Comparison of ENCODE assay signal across 19 cellular contexts in the genomic region with DNA sequence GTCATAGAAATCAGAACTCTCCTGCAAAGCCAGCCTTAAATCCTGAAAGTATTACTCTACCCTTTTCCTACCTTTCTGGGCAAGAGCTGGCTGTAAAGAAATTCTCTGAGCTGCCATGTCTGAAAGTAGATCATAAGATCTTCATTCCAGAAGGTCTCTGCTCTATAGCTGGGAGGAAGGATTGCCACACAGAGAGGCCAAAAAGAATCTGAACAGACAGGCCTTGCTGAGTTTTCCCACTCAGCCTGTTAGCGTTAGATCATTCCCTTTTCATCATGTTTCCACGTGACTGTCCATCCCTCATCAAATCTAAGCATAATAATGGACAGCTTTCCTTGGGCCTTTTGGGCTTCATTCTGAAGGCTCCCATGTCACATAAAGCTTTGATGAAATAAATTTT. TPM values are rescaled to one million over a fixed set of nuclear protein-coding genes. Genes with fewer than 3 reads are reported as not detected.
DNase-seq lines count a peak whose midpoint lies in the region; FAIRE-seq and TF ChIP-seq lines count a peak whose summit lies in the region.
"Had no signal": no experiment of that assay in that cellular context is flagged by ENCODE, and none has a peak within 500 bp of the region (broad histone marks: within the 10 kb centered on the region; RNA-seq: fewer than 3 reads in every experiment).

No MANE protein-coding gene starts in this region.

- H3K9me2 ChIP-seq in PC-9 (ENCODE audit: insufficient read depth) (no peaks in the 10 kb centered on the region), hepatocyte (replicated peaks; ENCODE audit: insufficient read depth) (no peaks in the 10 kb centered on the region)

- H3K79me2 ChIP-seq in PC-9 (ENCODE audit: low read depth) (no peaks in the 10 kb centered on the region), neural progenitor cell (ENCODE audit: low read depth) (no peaks in the 10 kb centered on the region), smooth muscle cell (ENCODE audit: low read depth) (no peaks in the 10 kb centered on the region), hepatocyte (no peaks in the 10 kb centered on the region)

- H3K27ac ChIP-seq in PC-9: no peak overlapping the region
- H3K27ac ChIP-seq in neural progenitor cell: no peak overlapping the region
- H3K27ac ChIP-seq in smooth muscle cell (ENCODE audit: low read depth): peak overlapping the region; percentile 14
- no peak overlapping the region for H3K27ac ChIP-seq in hepatocyte
- H3K27ac ChIP-seq in kidney (ENCODE audit: low read depth in 2 of 2, low read length in 2 of 2): no peak overlapping the region
- H3K27ac ChIP-seq: C4-2B, GM23248 had no signal

- no peaks in the 10 kb centered on the region for H3K27me3 ChIP-seq in PC-9 (ENCODE audit: insufficient read depth, low read depth)
- H3K27me3 ChIP-seq in neural progenitor cell: no peaks in the 10 kb centered on the region
- no peaks in the 10 kb centered on the region for H3K27me3 ChIP-seq in smooth muscle cell (ENCODE audit: low read depth)
- no peaks in the 10 kb centered on the region for H3K27me3 ChIP-seq in hepatocyte

- POLR2A ChIA-PET in PC-9 (lab: Charles Lee; ENCODE audit: unreplicated experiment): interaction anchor here (0.7 kb wide), 1 partner anchor 38 kb away, joined by 13 read pairs; no protein-coding TSS in a partner anchor

- H3K9me3 ChIP-seq in PC-9 (ENCODE audit: insufficient read depth, low read depth): no peaks in the 10 kb centered on the region; the same call in 1 of the 2 replicates
- H3K9me3 ChIP-seq in neural progenitor cell (ENCODE audit: low read depth): no peaks in the 10 kb centered on the region
- H3K9me3 ChIP-seq in smooth muscle cell (replicated peaks; ENCODE audit: low read depth): no peaks in the 10 kb centered on the region
- no peaks in the 10 kb centered on the region for H3K9me3 ChIP-seq in hepatocyte (ENCODE audit: low read depth)
- H3K9me3 ChIP-seq in kidney (ENCODE audit: control insufficient read depth in 1 of 2, low read length in 2 of 2): no peaks in the 10 kb centered on the region
- H3K9me3 ChIP-seq: Caco-2 had no signal

- WGBS in smooth muscle cell (ENCODE audit: low lambda C conversion rate): 47% methylated on average over 2 of the region's 2 CpGs
- WGBS in hepatocyte (ENCODE audit: low lambda C conversion rate, missing lambda C conversion rate): 83% methylated on average over 2 of the region's 2 CpGs

- no peaks in the 10 kb centered on the region for H3K36me3 ChIP-seq in PC-9 (ENCODE audit: low read depth)
- H3K36me3 ChIP-seq in neural progenitor cell: no peaks in the 10 kb centered on the region
- no peaks in the 10 kb centered on the region for H3K36me3 ChIP-seq in smooth muscle cell (ENCODE audit: low read depth)
- H3K36me3 ChIP-seq in hepatocyte (replicated peaks; ENCODE audit: insufficient read depth, low read depth): no peaks in the 10 kb centered on the region
- H3K36me3 ChIP-seq in kidney (ENCODE audit: control insufficient read depth in 1 of 2, insufficient read depth in 2 of 2, low read length in 2 of 2): no peaks in the 10 kb centered on the region

- H3K4me2 ChIP-seq in PC-9: no peak overlapping the region
- no peak overlapping the region for H3K4me2 ChIP-seq in neural progenitor cell
- H3K4me2 ChIP-seq in smooth muscle cell: no peak overlapping the region
- H3K4me2 ChIP-seq in hepatocyte: no peak overlapping the region

- peaks cover 5% of the 10 kb centered on the region for H3K27me3 Mint-ChIP-seq in neural progenitor cell (ENCODE audit: insufficient read depth, low read depth)
- H3K27me3 Mint-ChIP-seq: CD4-positive, alpha-beta T cell had no signal

- H4K20me1 ChIP-seq in PC-9 (ENCODE audit: insufficient read depth) (no peaks in the 10 kb centered on the region), neural progenitor cell (ENCODE audit: low read depth) (no peaks in the 10 kb centered on the region), smooth muscle cell (ENCODE audit: low read depth) (no peaks in the 10 kb centered on the region), hepatocyte (ENCODE audit: insufficient read depth, poor library complexity, severe bottlenecking) (no peaks in the 10 kb centered on the region)

- H3K4me1 ChIP-seq in PC-9 (replicated peaks; ENCODE audit: insufficient read depth): peaks cover 53% of the 10 kb centered on the region
- peaks cover 30% of the 10 kb centered on the region for H3K4me1 ChIP-seq in neural progenitor cell
- peaks cover 23% of the 10 kb centered on the region for H3K4me1 ChIP-seq in smooth muscle cell (ENCODE audit: low read depth)
- peaks cover 16% of the 10 kb centered on the region for H3K4me1 ChIP-seq in hepatocyte (ENCODE audit: insufficient read depth)
- peaks cover 0 to 4% of the 10 kb centered on the region in 2 donors for H3K4me1 ChIP-seq in kidney (ENCODE audit: control insufficient read depth in 1 of 2, insufficient read depth in 1 of 2, low read depth in 1 of 2, low read length in 2 of 2)

- no peak overlapping the region for H3K4me3 Mint-ChIP-seq in neural progenitor cell
- H3K4me3 Mint-ChIP-seq: CD4-positive, alpha-beta T cell had no signal

- no peaks in the 10 kb centered on the region for H3K36me3 Mint-ChIP-seq in neural progenitor cell

- no peaks in the 10 kb centered on the region for H3K9me3 Mint-ChIP-seq in neural progenitor cell
- H3K9me3 Mint-ChIP-seq: CD4-positive, alpha-beta T cell had no signal

- CTCF ChIA-PET in PC-9 (lab: Charles Lee): interaction anchor here (0.6 kb wide), 1 partner anchor 15 kb away, joined by 3 read pairs; no protein-coding TSS in a partner anchor

- peaks cover 26% of the 10 kb centered on the region for H3K4me1 Mint-ChIP-seq in neural progenitor cell

- intact Hi-C loops in PC-9 (cut with micrococcal nuclease; ENCODE audit: unreplicated experiment): no loop called here
- intact Hi-C loops in kidney (cut with DNase I): no loop called here

- H3K4me3 ChIP-seq in PC-9 (no peak overlapping the region), choroid plexus epithelial cell (ENCODE audit: low read depth, low read length) (no peak overlapping the region), neural progenitor cell (no peak overlapping the region), smooth muscle cell (no peak overlapping the region), hepatocyte (no peak overlapping the region), kidney (ENCODE audit: low read length in 2 of 2) (no peak overlapping the region)
- H3K4me3 ChIP-seq: GM23248 had no signal

- no peak for TF ChIP-seq CTCF in PC-9 (conservative IDR thresholded peaks at IDR 0.05)
- no peak for TF ChIP-seq CTCF in choroid plexus epithelial cell (conservative IDR thresholded peaks at IDR 0.05; ENCODE audit: low read depth, low read length)
- TF ChIP-seq CTCF in neural progenitor cell (IDR thresholded peaks at IDR 0.05): no peak
- no peak for TF ChIP-seq CTCF in smooth muscle cell (IDR thresholded peaks at IDR 0.05; ENCODE audit: borderline replicate concordance, insufficient read depth, poor library complexity, severe bottlenecking)
- TF ChIP-seq CTCF in hepatocyte (IDR thresholded peaks at IDR 0.05; ENCODE audit: poor library complexity): no peak
- no peak for TF ChIP-seq CTCF in kidney (IDR thresholded peaks at IDR 0.05; ENCODE audit: borderline replicate concordance, extremely low read depth, insufficient read depth)

- no peak for DNase-seq in PC-9
- DNase-seq in choroid plexus epithelial cell (ENCODE audit: low read depth): peak; percentile 28
- no peak for DNase-seq in neural progenitor cell (ENCODE audit: low spot score)
- DNase-seq in smooth muscle cell (lab: John Stamatoyannopoulos, UW; ENCODE audit: unreplicated experiment): no peak
- no peak for DNase-seq in hepatocyte (ENCODE audit: low spot score)
- no peak for DNase-seq in kidney
- no peak for DNase-seq in activated CD4-positive, alpha-beta T cell treated with anti-CD3 and anti-CD28 coated beads for 1 hour
- DNase-seq in NCI-H524 treated with DMSO at 0.1 percent for 48 hours (lab: John Stamatoyannopoulos, UW): no peak
- DNase-seq: ACHN; Caco-2; CD4-positive, alpha-beta T cell; GM23248; HCEC 1CT had no signal

- peak overlapping the region; percentile 6 for H3K27ac Mint-ChIP-seq in neural progenitor cell
- H3K27ac Mint-ChIP-seq: CD4-positive, alpha-beta T cell had no signal

- no TSS peak for BruUV-seq in PC-9 (replicated peaks; lab: Mats Ljungman, UMichigan)

- no peak for FAIRE-seq in kidney (lab: Jason Lieb, UNC)
- FAIRE-seq: A204.1, D721Med, G401.6, GM12891, H54 had no signal

- H2AFZ ChIP-seq in PC-9 (peak overlapping the region; percentile 23; the same call in 1 of the 2 replicates), neural progenitor cell (replicated peaks) (peak overlapping the region; percentile 4), smooth muscle cell (ENCODE audit: low read depth) (peak overlapping the region; percentile 58), hepatocyte (no peak overlapping the region)
- H2AFZ ChIP-seq: GM23248 had no signal

- H3F3A ChIP-seq in PC-9 (ENCODE audit: insufficient read depth, low read depth) (peaks cover 20% of the 10 kb centered on the region), neural progenitor cell (ENCODE audit: low read depth) (no peaks in the 10 kb centered on the region), smooth muscle cell (ENCODE audit: low read depth) (peaks cover 12% of the 10 kb centered on the region)

- no peak overlapping the region for H3K9ac ChIP-seq in neural progenitor cell
- H3K9ac ChIP-seq in smooth muscle cell (ENCODE audit: low read depth): no peak overlapping the region
- H3K9ac ChIP-seq in kidney (ENCODE audit: low read length in 2 of 2): no peak overlapping the region
- H3K9ac ChIP-seq: GM23248 had no signal

RNA-seq across cellular contexts. Expression of a gene that starts 43.2 kb away (rescaled TPM):
- total RNA-seq in PC-9 (2021): 109 and 117 TPM in 2 replicates
- 17.8 and 20.7 TPM in 2 replicates for total RNA-seq in neural progenitor cell (ENCODE audit: low replicate concordance)
- total RNA-seq in smooth muscle cell: 67.6 and 98.0 TPM in 2 replicates
- 64.1 and 82.8 TPM in 2 replicates for polyA plus RNA-seq in smooth muscle cell
- 17.9 and 19.7 TPM in 2 replicates for total RNA-seq in hepatocyte
- polyA plus RNA-seq in hepatocyte: 18.8 and 22.3 TPM in 2 replicates
- 75.9 TPM for total RNA-seq in kidney
- polyA plus RNA-seq in kidney (ENCODE audit: insufficient read depth, low read depth, low replicate concordance): 23.4 TPM
